23 cellular contexts compared by ENCODE assay signal in genomic region chr3:127065561-127066270, GRCh38.
DNase-seq lines count a peak whose midpoint lies in the region; ATAC-seq and TF ChIP-seq lines count a peak whose summit lies in the region.
"Had no signal": no experiment of that assay in that cellular context is flagged by ENCODE, and none has a peak within 500 bp of the region (broad histone marks: within the 10 kb centered on the region; RNA-seq: fewer than 3 reads in every experiment).

No MANE protein-coding gene starts in this region.

- no peak overlapping the region for H4K91ac ChIP-seq in H9 (ENCODE audit: insufficient read length, low read depth, low read length)

- H2BK12ac ChIP-seq in H9 (ENCODE audit: insufficient read length, low read depth, low read length), result no peak overlapping the region

- H3T11ph ChIP-seq in H9 (ENCODE audit: low read length), result no peak overlapping the region

- H3K27ac ChIP-seq in fibroblast of lung (ENCODE audit: insufficient read depth, low read length) (no peak overlapping the region), H9 (ENCODE audit: insufficient read length, low read depth, low read length) (no peak overlapping the region)
- H3K27ac ChIP-seq: adrenal gland, right atrium auricular region, SK-N-MC, VCaP had no signal

- no peaks in the 10 kb centered on the region for H3K79me1 ChIP-seq in H9 (ENCODE audit: insufficient read depth, low read depth, low read length, poor library complexity, severe bottlenecking)

- H3K9me3 ChIP-seq in fibroblast of lung (ENCODE audit: control insufficient read depth, insufficient read depth, low read depth, low read length) (no peaks in the 10 kb centered on the region), H9 (ENCODE audit: control insufficient read depth, low read depth, low read length) (no peaks in the 10 kb centered on the region)
- H3K9me3 ChIP-seq: adrenal gland, right atrium auricular region had no signal

- H3K79me2 ChIP-seq in fibroblast of lung (ENCODE audit: control insufficient read depth, insufficient read depth, low read length) (no peaks in the 10 kb centered on the region), H9 (ENCODE audit: insufficient read depth, low read length) (no peaks in the 10 kb centered on the region)

- no peak overlapping the region for H3K18ac ChIP-seq in H9 (ENCODE audit: insufficient read length, low read depth, low read length)

- H3K23me2 ChIP-seq in H9 (ENCODE audit: insufficient read length, low read depth, low read length, poor library complexity, severe bottlenecking), result no peaks in the 10 kb centered on the region

- no peak overlapping the region for H4K8ac ChIP-seq in H9 (replicated peaks; ENCODE audit: insufficient read length, low read depth, low read length)

- TF ChIP-seq CTCF in AG10803 (conservative IDR thresholded peaks at IDR 0.05; ENCODE audit: low read length) (no peak), fibroblast of lung (conservative IDR thresholded peaks at IDR 0.05 in 1 of 2, IDR thresholded peaks at IDR 0.05 in 1 of 2; ENCODE audit: low read depth in 1 of 2, low read length in 2 of 2) (no peak), H9 (conservative IDR thresholded peaks at IDR 0.05) (no peak)

- no CpG with 5 or more reads among the region's 17 CpGs for WGBS in H9 (ENCODE audit: extremely low coverage, insufficient read length, low lambda C conversion rate)

- H2AK5ac ChIP-seq in H9 (ENCODE audit: insufficient read length, low read length), result no peak overlapping the region

- DNase-seq in AG10803 (ENCODE audit: low read depth) (peak; percentile 84), LHCN-M2 (ENCODE audit: low read depth) (peak; percentile 4), fibroblast of lung (ENCODE audit: low read depth in 2 of 2) (peak; percentile 14 to 27), posterior vena cava (ENCODE audit: low spot score) (peak; percentile 66), SKM-1 treated with dmso at 0.1 percent for 144 hours (lab: John Stamatoyannopoulos, UW; ENCODE audit: unreplicated experiment) (no peak), H9 (no peak), SHP77 treated with DMSO at 0.1 percent for 48 hours (lab: John Stamatoyannopoulos, UW) (no peak)
- DNase-seq: activated CD4-positive, alpha-beta T cell treated with anti-CD3 and anti-CD28 coated beads, Interleukin-2, amount 10 ng/mL, durations not matched to agents 7 days and 5 days; adrenal gland; CD4-positive, alpha-beta T cell; DMS 273 treated with DMSO at 0.1 percent for 48 hours; MM.1S; naive B cell; NCI-H1436; NCI-H524; stimulated activated CD4-positive, alpha-beta T cell treated with anti-CD3 and anti-CD28 coated beads, Interleukin-15, amount 100 ng/mL, for 24 hours; stimulated activated CD8-positive, alpha-beta memory T cell treated with anti-CD3 and anti-CD28 coated beads, Interleukin-4, amount 100 ng/mL, for 48 hours had no signal

- H4K5ac ChIP-seq in H9 (ENCODE audit: insufficient read length, low read depth, low read length), result no peak overlapping the region

- no peak overlapping the region for H2BK120ac ChIP-seq in H9 (ENCODE audit: low read depth, low read length, poor library complexity, severe bottlenecking)

- intact Hi-C loops in posterior vena cava (cut with DNase I), result no loop called here

- H2BK5ac ChIP-seq in H9 (ENCODE audit: insufficient read length, low read length), result no peak overlapping the region

- ATAC-seq in HG02763 (IDR thresholded peaks at IDR 0.05; ENCODE audit: unreplicated experiment), result no peak

- H3K36me3 Mint-ChIP-seq in H9 (ENCODE audit: insufficient read depth in 1 of 3, low read depth in 3 of 3), result no peaks in the 10 kb centered on the region
- H3K36me3 Mint-ChIP-seq: memory B cell, naive B cell had no signal

- peaks cover 9 to 16% of the 10 kb centered on the region in 2 experiments for H3K4me1 Mint-ChIP-seq in H9
- H3K4me1 Mint-ChIP-seq: activated CD4-positive, alpha-beta T cell treated with anti-CD3 and anti-CD28 coated beads, Interleukin-2, amount 10 ng/mL, durations not matched to agents 7 days and 5 days; memory B cell; naive B cell had no signal

- H2AFZ ChIP-seq in fibroblast of lung (ENCODE audit: low read length) (no peak overlapping the region), H9 (ENCODE audit: low read length) (no peak overlapping the region)

- no peak overlapping the region for H3K4ac ChIP-seq in H9 (ENCODE audit: low read depth, low read length)

- no peaks in the 10 kb centered on the region for H3K9me3 Mint-ChIP-seq in H9
- H3K9me3 Mint-ChIP-seq: activated CD4-positive, alpha-beta T cell treated with anti-CD3 and anti-CD28 coated beads, Interleukin-2, amount 10 ng/mL, durations not matched to agents 7 days and 5 days; activated T-helper 1 cell treated with anti-CD3 and anti-CD28 coated beads, Interleukin-12 subunit alpha, Interleukin-12 subunit beta, Interleukin-2, Interleukin-4 antibody, amounts not matched to agents 30 ng/mL and 10 ng/mL and 1 ng/mL, durations not matched to agents 14 hours and 24 hours and 36 hours; CD4-positive, alpha-beta T cell; memory B cell had no signal

- H3K14ac ChIP-seq in H9 (ENCODE audit: insufficient read depth, low read length), result no peak overlapping the region; the same call in 1 of the 2 replicates

- H2BK15ac ChIP-seq in H9 (ENCODE audit: low read depth, low read length), result no peak overlapping the region

- no peaks in the 10 kb centered on the region for H3K36me3 ChIP-seq in fibroblast of lung (ENCODE audit: control insufficient read depth, insufficient read depth, low read length)
- H3K36me3 ChIP-seq: adrenal gland, right atrium auricular region had no signal

- H4K20me1 ChIP-seq in fibroblast of lung (ENCODE audit: control insufficient read depth, extremely low read depth, insufficient read depth, low read length), result no peaks in the 10 kb centered on the region
- H4K20me1 ChIP-seq in H9 (ENCODE audit: control insufficient read depth, insufficient read depth, insufficient read length), result no peaks in the 10 kb centered on the region

- H3K9ac ChIP-seq in fibroblast of lung (ENCODE audit: insufficient read depth, low read length) (no peak overlapping the region), H9 (ENCODE audit: extremely low read depth, insufficient read length, low read length) (no peak overlapping the region)

- H3K4me3 ChIP-seq in AG10803 (ENCODE audit: low read length) (no peak overlapping the region), fibroblast of lung (replicated peaks in 1 of 4; ENCODE audit: control extremely low read depth in 1 of 4, insufficient read depth in 1 of 4, low read depth in 3 of 4, low read length in 4 of 4) (no peak overlapping the region)
- H3K4me3 ChIP-seq: adrenal gland, right atrium auricular region, SK-N-MC had no signal

- H3K56ac ChIP-seq in H9 (ENCODE audit: insufficient read length, low read depth, low read length), result no peak overlapping the region

- H3K4me2 ChIP-seq in fibroblast of lung (ENCODE audit: extremely low read depth, insufficient read depth, low read length) (no peak overlapping the region), H9 (ENCODE audit: insufficient read depth, insufficient read length, low read length) (no peak overlapping the region)

- H3K4me1 ChIP-seq in fibroblast of lung (ENCODE audit: control insufficient read depth, extremely low read depth, insufficient read depth, low read length), result no peaks in the 10 kb centered on the region
- H3K4me1 ChIP-seq in H9 (ENCODE audit: insufficient read depth, low read length), result no peaks in the 10 kb centered on the region
- H3K4me1 ChIP-seq: adrenal gland, right atrium auricular region had no signal

- peak overlapping the region in 1 of 3 experiments; percentile 84; a peak in 1 of 7 replicates for H3K27ac Mint-ChIP-seq in H9
- H3K27ac Mint-ChIP-seq: activated CD4-positive, alpha-beta T cell treated with anti-CD3 and anti-CD28 coated beads, Interleukin-2, amount 10 ng/mL, durations not matched to agents 7 days and 5 days; activated T-helper 1 cell treated with anti-CD3 and anti-CD28 coated beads, Interleukin-12 subunit alpha, Interleukin-12 subunit beta, Interleukin-2, Interleukin-4 antibody, amounts not matched to agents 30 ng/mL and 10 ng/mL and 1 ng/mL, durations not matched to agents 14 hours and 24 hours and 36 hours; CD4-positive, alpha-beta T cell; memory B cell; naive B cell had no signal

- H2BK20ac ChIP-seq in H9 (ENCODE audit: low read depth, low read length, poor library complexity, severe bottlenecking), result no peak overlapping the region

- no peaks in the 10 kb centered on the region; the same call in 1 of the 2 replicates for H3K27me3 Mint-ChIP-seq in H9 (ENCODE audit: low read depth)

- no peaks in the 10 kb centered on the region for H3K27me3 ChIP-seq in fibroblast of lung (ENCODE audit: control insufficient read depth, insufficient read depth, low read length)
- H3K27me3 ChIP-seq in H9 (ENCODE audit: insufficient read depth, low read length), result no peaks in the 10 kb centered on the region
- H3K27me3 ChIP-seq: right atrium auricular region had no signal

- no peak overlapping the region for H3K4me3 Mint-ChIP-seq in H9
- H3K4me3 Mint-ChIP-seq: activated CD4-positive, alpha-beta T cell treated with anti-CD3 and anti-CD28 coated beads, Interleukin-2, amount 10 ng/mL, durations not matched to agents 7 days and 5 days; activated T-helper 1 cell treated with anti-CD3 and anti-CD28 coated beads, Interleukin-12 subunit alpha, Interleukin-12 subunit beta, Interleukin-2, Interleukin-4 antibody, amounts not matched to agents 30 ng/mL and 10 ng/mL and 1 ng/mL, durations not matched to agents 14 hours and 24 hours and 36 hours; CD4-positive, alpha-beta T cell; memory B cell; naive B cell had no signal

- no peak overlapping the region for H3K23ac ChIP-seq in H9 (ENCODE audit: insufficient read length, low read depth, low read length)

Comparison
In these comparisons a context has a peak if more than half of its experiments do, and no peak if none do; other contexts are left out.
1. DNase-seq: peak in AG10803 (single experiment), LHCN-M2 (single experiment), fibroblast of lung (2 of 2) and posterior vena cava (single experiment); none in SKM-1 treated with dmso at 0.1 percent for 144 hours (single experiment), H9 (single experiment) and SHP77 treated with DMSO at 0.1 percent for 48 hours (single experiment).